In the genomic region with DNA sequence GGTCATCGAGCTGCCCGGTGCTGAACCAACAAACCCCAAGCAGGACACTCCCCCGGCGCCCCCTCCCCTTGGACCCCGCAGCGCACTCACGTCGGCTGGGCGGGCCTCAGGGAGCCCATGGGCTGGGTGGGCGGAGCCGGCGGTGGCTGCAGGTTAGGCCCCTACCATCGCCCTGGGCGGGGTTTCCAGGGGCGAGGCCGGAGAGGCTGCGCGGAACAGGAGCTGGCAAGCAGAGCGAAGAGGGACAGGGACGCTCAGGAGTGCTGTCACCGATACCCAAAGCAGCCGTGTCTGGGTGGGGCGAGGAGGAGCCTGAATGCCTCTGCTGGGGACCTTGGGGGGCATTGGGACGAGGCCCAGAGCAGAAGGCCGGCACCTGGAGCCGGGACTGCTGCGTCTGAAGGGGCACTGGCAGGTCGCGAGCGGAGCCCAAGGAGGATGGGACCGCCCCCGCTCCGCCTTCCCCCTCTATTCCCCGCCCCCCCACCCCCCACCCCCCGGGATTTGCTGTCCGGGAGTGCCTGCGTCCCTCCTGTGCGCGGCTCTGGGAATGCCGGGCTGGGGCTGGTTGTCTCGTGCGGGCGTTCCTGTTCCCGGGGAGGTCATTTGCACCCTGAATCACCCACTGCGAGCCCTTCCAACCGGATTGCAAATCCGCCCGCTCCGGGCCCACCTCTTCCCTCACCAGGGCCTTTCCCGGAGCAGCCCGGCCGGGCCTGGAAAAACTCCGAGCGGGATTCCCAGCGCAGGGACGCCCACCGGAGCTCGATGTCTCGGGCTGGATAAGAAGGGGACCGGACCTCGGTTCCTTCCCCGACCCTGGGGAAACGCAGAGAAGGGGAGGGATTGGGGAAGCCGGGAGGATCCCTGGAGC, we compare ENCODE assay signal across 1 cellular context.
TF ChIP-seq lines count a peak whose summit lies in the region.

No MANE protein-coding gene starts in this region.

TF ChIP-seq in HepG2, 621 proteins besides CTCF, POLR2A, EP300 and RAD21 (continued from another document and continues in another):
- TF ChIP-seq, protein P1, sequence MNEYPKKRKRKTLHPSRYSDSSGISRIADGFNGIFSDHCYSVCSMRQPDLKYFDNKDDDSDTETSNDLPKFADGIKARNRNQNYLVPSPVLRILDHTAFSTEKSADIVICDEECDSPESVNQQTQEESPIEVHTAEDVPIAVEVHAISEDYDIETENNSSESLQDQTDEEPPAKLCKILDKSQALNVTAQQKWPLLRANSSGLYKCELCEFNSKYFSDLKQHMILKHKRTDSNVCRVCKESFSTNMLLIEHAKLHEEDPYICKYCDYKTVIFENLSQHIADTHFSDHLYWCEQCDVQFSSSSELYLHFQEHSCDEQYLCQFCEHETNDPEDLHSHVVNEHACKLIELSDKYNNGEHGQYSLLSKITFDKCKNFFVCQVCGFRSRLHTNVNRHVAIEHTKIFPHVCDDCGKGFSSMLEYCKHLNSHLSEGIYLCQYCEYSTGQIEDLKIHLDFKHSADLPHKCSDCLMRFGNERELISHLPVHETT (CRISPR knock-in tag; conservative IDR thresholded peaks at IDR 0.05): 0 out of 2 replicates have a peak, but pooled peaks have one; percentile 31
- TF ChIP-seq SMYD3 (CRISPR knock-in tag; IDR thresholded peaks at IDR 0.05) (0 out of 2 replicates have a peak, but pooled peaks have one; percentile 19), NFATC3 (CRISPR knock-in tag; IDR thresholded peaks at IDR 0.05) (0 out of 2 replicates have a peak, but pooled peaks have one; percentile 80), ZNF232 (CRISPR knock-in tag; IDR thresholded peaks at IDR 0.05; ENCODE audit: borderline replicate concordance) (no peak), ZNF543 (CRISPR knock-in tag; IDR thresholded peaks at IDR 0.05) (0 out of 2 replicates have a peak, but pooled peaks have one; percentile 27), RBFOX2 (IDR thresholded peaks at IDR 0.05; ENCODE audit: low read depth, low read length) (0 out of 2 replicates have a peak, but pooled peaks have one; percentile 19), PITX1 (CRISPR knock-in tag; IDR thresholded peaks at IDR 0.05) (peak; percentile 69; the same call in 1 of the 2 replicates), HOXD1 (CRISPR knock-in tag; IDR thresholded peaks at IDR 0.05) (peak; percentile 19; the same call in 1 of the 2 replicates), SP1 (IDR thresholded peaks at IDR 0.05) (no peak), SP1 (CRISPR knock-in tag; IDR thresholded peaks at IDR 0.05) (peak; percentile 82), NONO (IDR thresholded peaks at IDR 0.05) (no peak), NONO (CRISPR knock-in tag; conservative IDR thresholded peaks at IDR 0.05) (peak; percentile 68), ZNF326 (CRISPR knock-in tag; IDR thresholded peaks at IDR 0.05; ENCODE audit: borderline replicate concordance) (no peak), KLF15 (CRISPR knock-in tag; IDR thresholded peaks at IDR 0.05; ENCODE audit: borderline replicate concordance) (0 out of 2 replicates have a peak, but pooled peaks have one; percentile 37), MLLT10 (CRISPR knock-in tag; IDR thresholded peaks at IDR 0.05) (no peak), MXD4 (CRISPR knock-in tag; IDR thresholded peaks at IDR 0.05) (peak; percentile 42; the same call in 1 of the 2 replicates), SMC3 (IDR thresholded peaks at IDR 0.05; ENCODE audit: low read length) (no peak), NFYC (CRISPR knock-in tag; IDR thresholded peaks at IDR 0.05) (no peak), ZNF670 (CRISPR knock-in tag; IDR thresholded peaks at IDR 0.05; ENCODE audit: borderline replicate concordance) (0 out of 2 replicates have a peak, but pooled peaks have one; percentile 65), ZNF350 (CRISPR knock-in tag; IDR thresholded peaks at IDR 0.05; ENCODE audit: borderline replicate concordance, low read depth) (no peak), KDM2A (CRISPR knock-in tag; IDR thresholded peaks at IDR 0.05; ENCODE audit: borderline replicate concordance, low read depth) (peak; percentile 80; the same call in 1 of the 2 replicates), ZNF558 (CRISPR knock-in tag; IDR thresholded peaks at IDR 0.05; ENCODE audit: borderline replicate concordance) (0 out of 2 replicates have a peak, but pooled peaks have one; percentile 26), ZC3H13 (CRISPR knock-in tag; IDR thresholded peaks at IDR 0.05) (peak; percentile 66; the same call in 1 of the 2 replicates), SAP130 (CRISPR knock-in tag; IDR thresholded peaks at IDR 0.05; ENCODE audit: low read depth) (peak; percentile 82)
- TF ChIP-seq, protein P2, sequence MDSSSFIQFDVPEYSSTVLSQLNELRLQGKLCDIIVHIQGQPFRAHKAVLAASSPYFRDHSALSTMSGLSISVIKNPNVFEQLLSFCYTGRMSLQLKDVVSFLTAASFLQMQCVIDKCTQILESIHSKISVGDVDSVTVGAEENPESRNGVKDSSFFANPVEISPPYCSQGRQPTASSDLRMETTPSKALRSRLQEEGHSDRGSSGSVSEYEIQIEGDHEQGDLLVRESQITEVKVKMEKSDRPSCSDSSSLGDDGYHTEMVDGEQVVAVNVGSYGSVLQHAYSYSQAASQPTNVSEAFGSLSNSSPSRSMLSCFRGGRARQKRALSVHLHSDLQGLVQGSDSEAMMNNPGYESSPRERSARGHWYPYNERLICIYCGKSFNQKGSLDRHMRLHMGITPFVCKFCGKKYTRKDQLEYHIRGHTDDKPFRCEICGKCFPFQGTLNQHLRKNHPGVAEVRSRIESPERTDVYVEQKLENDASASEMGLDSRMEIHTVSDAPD (CRISPR knock-in tag; IDR thresholded peaks at IDR 0.05): peak; percentile 52; the same call in 1 of the 2 replicates
- TF ChIP-seq, protein P3, sequence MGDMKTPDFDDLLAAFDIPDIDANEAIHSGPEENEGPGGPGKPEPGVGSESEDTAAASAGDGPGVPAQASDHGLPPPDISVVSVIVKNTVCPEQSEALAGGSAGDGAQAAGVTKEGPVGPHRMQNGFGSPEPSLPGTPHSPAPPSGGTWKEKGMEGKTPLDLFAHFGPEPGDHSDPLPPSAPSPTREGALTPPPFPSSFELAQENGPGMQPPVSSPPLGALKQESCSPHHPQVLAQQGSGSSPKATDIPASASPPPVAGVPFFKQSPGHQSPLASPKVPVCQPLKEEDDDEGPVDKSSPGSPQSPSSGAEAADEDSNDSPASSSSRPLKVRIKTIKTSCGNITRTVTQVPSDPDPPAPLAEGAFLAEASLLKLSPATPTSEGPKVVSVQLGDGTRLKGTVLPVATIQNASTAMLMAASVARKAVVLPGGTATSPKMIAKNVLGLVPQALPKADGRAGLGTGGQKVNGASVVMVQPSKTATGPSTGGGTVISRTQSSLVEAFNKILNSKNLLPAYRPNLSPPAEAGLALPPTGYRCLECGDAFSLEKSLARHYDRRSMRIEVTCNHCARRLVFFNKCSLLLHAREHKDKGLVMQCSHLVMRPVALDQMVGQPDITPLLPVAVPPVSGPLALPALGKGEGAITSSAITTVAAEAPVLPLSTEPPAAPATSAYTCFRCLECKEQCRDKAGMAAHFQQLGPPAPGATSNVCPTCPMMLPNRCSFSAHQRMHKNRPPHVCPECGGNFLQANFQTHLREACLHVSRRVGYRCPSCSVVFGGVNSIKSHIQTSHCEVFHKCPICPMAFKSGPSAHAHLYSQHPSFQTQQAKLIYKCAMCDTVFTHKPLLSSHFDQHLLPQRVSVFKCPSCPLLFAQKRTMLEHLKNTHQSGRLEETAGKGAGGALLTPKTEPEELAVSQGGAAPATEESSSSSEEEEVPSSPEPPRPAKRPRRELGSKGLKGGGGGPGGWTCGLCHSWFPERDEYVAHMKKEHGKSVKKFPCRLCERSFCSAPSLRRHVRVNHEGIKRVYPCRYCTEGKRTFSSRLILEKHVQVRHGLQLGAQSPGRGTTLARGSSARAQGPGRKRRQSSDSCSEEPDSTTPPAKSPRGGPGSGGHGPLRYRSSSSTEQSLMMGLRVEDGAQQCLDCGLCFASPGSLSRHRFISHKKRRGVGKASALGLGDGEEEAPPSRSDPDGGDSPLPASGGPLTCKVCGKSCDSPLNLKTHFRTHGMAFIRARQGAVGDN (CRISPR knock-in tag; IDR thresholded peaks at IDR 0.05): peak; percentile 64
- TF ChIP-seq, protein P4, sequence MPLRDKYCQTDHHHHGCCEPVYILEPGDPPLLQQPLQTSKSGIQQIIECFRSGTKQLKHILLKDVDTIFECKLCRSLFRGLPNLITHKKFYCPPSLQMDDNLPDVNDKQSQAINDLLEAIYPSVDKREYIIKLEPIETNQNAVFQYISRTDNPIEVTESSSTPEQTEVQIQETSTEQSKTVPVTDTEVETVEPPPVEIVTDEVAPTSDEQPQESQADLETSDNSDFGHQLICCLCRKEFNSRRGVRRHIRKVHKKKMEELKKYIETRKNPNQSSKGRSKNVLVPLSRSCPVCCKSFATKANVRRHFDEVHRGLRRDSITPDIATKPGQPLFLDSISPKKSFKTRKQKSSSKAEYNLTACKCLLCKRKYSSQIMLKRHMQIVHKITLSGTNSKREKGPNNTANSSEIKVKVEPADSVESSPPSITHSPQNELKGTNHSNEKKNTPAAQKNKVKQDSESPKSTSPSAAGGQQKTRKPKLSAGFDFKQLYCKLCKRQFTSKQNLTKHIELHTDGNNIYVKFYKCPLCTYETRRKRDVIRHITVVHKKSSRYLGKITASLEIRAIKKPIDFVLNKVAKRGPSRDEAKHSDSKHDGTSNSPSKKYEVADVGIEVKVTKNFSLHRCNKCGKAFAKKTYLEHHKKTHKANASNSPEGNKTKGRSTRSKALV (CRISPR knock-in tag; IDR thresholded peaks at IDR 0.05): no peak
- TF ChIP-seq, protein P5, sequence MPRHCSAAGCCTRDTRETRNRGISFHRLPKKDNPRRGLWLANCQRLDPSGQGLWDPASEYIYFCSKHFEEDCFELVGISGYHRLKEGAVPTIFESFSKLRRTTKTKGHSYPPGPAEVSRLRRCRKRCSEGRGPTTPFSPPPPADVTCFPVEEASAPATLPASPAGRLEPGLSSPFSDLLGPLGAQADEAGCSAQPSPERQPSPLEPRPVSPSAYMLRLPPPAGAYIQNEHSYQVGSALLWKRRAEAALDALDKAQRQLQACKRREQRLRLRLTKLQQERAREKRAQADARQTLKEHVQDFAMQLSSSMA (CRISPR knock-in tag; IDR thresholded peaks at IDR 0.05): no peak
- TF ChIP-seq, protein P6, sequence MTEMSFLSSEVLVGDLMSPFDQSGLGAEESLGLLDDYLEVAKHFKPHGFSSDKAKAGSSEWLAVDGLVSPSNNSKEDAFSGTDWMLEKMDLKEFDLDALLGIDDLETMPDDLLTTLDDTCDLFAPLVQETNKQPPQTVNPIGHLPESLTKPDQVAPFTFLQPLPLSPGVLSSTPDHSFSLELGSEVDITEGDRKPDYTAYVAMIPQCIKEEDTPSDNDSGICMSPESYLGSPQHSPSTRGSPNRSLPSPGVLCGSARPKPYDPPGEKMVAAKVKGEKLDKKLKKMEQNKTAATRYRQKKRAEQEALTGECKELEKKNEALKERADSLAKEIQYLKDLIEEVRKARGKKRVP (CRISPR knock-in tag; IDR thresholded peaks at IDR 0.05): no peak
- TF ChIP-seq, protein P7, sequence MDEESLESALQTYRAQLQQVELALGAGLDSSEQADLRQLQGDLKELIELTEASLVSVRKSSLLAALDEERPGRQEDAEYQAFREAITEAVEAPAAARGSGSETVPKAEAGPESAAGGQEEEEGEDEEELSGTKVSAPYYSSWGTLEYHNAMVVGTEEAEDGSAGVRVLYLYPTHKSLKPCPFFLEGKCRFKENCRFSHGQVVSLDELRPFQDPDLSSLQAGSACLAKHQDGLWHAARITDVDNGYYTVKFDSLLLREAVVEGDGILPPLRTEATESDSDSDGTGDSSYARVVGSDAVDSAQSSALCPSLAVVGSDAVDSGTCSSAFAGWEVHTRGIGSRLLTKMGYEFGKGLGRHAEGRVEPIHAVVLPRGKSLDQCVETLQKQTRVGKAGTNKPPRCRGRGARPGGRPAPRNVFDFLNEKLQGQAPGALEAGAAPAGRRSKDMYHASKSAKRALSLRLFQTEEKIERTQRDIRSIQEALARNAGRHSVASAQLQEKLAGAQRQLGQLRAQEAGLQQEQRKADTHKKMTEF (CRISPR knock-in tag; IDR thresholded peaks at IDR 0.05): peak; percentile 35; the same call in 1 of the 2 replicates
- TF ChIP-seq, protein P8, sequence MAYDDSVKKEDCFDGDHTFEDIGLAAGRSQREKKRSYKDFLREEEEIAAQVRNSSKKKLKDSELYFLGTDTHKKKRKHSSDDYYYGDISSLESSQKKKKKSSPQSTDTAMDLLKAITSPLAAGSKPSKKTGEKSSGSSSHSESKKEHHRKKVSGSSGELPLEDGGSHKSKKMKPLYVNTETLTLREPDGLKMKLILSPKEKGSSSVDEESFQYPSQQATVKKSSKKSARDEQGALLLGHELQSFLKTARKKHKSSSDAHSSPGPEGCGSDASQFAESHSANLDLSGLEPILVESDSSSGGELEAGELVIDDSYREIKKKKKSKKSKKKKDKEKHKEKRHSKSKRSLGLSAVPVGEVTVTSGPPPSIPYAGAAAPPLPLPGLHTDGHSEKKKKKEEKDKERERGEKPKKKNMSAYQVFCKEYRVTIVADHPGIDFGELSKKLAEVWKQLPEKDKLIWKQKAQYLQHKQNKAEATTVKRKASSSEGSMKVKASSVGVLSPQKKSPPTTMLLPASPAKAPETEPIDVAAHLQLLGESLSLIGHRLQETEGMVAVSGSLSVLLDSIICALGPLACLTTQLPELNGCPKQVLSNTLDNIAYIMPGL (CRISPR knock-in tag; IDR thresholded peaks at IDR 0.05; ENCODE audit: borderline replicate concordance in 1 of 2, low read depth in 1 of 2): peak in 1 of 2 experiments; percentile 19; a peak in 1 of 4 replicates
- TF ChIP-seq, protein P9, sequence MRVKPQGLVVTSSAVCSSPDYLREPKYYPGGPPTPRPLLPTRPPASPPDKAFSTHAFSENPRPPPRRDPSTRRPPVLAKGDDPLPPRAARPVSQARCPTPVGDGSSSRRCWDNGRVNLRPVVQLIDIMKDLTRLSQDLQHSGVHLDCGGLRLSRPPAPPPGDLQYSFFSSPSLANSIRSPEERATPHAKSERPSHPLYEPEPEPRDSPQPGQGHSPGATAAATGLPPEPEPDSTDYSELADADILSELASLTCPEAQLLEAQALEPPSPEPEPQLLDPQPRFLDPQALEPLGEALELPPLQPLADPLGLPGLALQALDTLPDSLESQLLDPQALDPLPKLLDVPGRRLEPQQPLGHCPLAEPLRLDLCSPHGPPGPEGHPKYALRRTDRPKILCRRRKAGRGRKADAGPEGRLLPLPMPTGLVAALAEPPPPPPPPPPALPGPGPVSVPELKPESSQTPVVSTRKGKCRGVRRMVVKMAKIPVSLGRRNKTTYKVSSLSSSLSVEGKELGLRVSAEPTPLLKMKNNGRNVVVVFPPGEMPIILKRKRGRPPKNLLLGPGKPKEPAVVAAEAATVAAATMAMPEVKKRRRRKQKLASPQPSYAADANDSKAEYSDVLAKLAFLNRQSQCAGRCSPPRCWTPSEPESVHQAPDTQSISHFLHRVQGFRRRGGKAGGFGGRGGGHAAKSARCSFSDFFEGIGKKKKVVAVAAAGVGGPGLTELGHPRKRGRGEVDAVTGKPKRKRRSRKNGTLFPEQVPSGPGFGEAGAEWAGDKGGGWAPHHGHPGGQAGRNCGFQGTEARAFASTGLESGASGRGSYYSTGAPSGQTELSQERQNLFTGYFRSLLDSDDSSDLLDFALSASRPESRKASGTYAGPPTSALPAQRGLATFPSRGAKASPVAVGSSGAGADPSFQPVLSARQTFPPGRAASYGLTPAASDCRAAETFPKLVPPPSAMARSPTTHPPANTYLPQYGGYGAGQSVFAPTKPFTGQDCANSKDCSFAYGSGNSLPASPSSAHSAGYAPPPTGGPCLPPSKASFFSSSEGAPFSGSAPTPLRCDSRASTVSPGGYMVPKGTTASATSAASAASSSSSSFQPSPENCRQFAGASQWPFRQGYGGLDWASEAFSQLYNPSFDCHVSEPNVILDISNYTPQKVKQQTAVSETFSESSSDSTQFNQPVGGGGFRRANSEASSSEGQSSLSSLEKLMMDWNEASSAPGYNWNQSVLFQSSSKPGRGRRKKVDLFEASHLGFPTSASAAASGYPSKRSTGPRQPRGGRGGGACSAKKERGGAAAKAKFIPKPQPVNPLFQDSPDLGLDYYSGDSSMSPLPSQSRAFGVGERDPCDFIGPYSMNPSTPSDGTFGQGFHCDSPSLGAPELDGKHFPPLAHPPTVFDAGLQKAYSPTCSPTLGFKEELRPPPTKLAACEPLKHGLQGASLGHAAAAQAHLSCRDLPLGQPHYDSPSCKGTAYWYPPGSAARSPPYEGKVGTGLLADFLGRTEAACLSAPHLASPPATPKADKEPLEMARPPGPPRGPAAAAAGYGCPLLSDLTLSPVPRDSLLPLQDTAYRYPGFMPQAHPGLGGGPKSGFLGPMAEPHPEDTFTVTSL (CRISPR knock-in tag; IDR thresholded peaks at IDR 0.05; ENCODE audit: borderline replicate concordance): 0 out of 2 replicates have a peak, but pooled peaks have one; percentile 33
